In genomic region chr10:131928248-131929095, GRCh38 we compare ENCODE assay signal across 9 cellular contexts. TPM values are rescaled to one million over a fixed set of nuclear protein-coding genes. Genes with fewer than 3 reads are reported as not detected.
DNase-seq lines count a peak whose midpoint lies in the region; ATAC-seq and TF ChIP-seq lines count a peak whose summit lies in the region.
"Had no signal": no experiment of that assay in that cellular context is flagged by ENCODE, and none has a peak within 500 bp of the region (broad histone marks: within the 10 kb centered on the region; RNA-seq: fewer than 3 reads in every experiment).

No MANE protein-coding gene starts in this region.

- peak overlapping the region in 1 of 12 donors; percentile 19 for H3K4me3 ChIP-seq in heart left ventricle
- H3K4me3 ChIP-seq in left lung = no peak overlapping the region
- H3K4me3 ChIP-seq: ascending aorta had no signal

- peak in 1 of 4 donors; percentile 30 for ATAC-seq in heart left ventricle
- ATAC-seq in left ventricle myocardium superior = no peak
- peak; percentile 76 for ATAC-seq in HG03175 (IDR thresholded peaks at IDR 0.05; ENCODE audit: unreplicated experiment)
- ATAC-seq in natural killer cell treated with Interleukin-12 subunit alpha and Interleukin-12 subunit beta and Interleukin-15 and Interleukin-18, amount 100 ng/mL, for 72 hours = peak; percentile 87 to 93
- ATAC-seq in left lung = no peak

- peak overlapping the region; percentile 71 for H3K4me3 Mint-ChIP-seq in natural killer cell treated with Interleukin-12 subunit alpha and Interleukin-12 subunit beta and Interleukin-15 and Interleukin-18, amount 100 ng/mL, for 72 hours

- peaks cover 12% of the 10 kb centered on the region for H3K36me3 Mint-ChIP-seq in natural killer cell treated with Interleukin-12 subunit alpha and Interleukin-12 subunit beta and Interleukin-15 and Interleukin-18, amount 100 ng/mL, for 72 hours

- no peak for TF ChIP-seq CTCF in heart left ventricle (IDR thresholded peaks at IDR 0.05)
- TF ChIP-seq CTCF in left lung (IDR thresholded peaks at IDR 0.05) = no peak

- no peak for DNase-seq in heart left ventricle
- DNase-seq in left ventricle myocardium superior = no peak
- peak; percentile 62 for DNase-seq in activated T-cell treated with anti-CD3 and anti-CD28 coated beads for 48 hours (ENCODE audit: low read depth)
- DNase-seq in natural killer cell treated with Interleukin-12 subunit alpha and Interleukin-12 subunit beta and Interleukin-15 and Interleukin-18, amount 100 ng/mL, for 72 hours (ENCODE audit: low spot score) = peak; percentile 85
- DNase-seq in EL = no peak
- no peak for DNase-seq in HUDEP-2 (lab: John Stamatoyannopoulos, UW; ENCODE audit: unreplicated experiment in 76 of 76)
- no peak for DNase-seq in left lung

- H3K9me3 Mint-ChIP-seq in natural killer cell treated with Interleukin-12 subunit alpha and Interleukin-12 subunit beta and Interleukin-15 and Interleukin-18, amount 100 ng/mL, for 72 hours = no peaks in the 10 kb centered on the region

- H3K4me1 Mint-ChIP-seq in natural killer cell treated with Interleukin-12 subunit alpha and Interleukin-12 subunit beta and Interleukin-15 and Interleukin-18, amount 100 ng/mL, for 72 hours (ENCODE audit: low read depth in 2 of 2) = peaks cover 59 to 60% of the 10 kb centered on the region in 2 donors

- H3K9me3 ChIP-seq in heart left ventricle (peaks cover 0 to 19% (median 3%) of the 10 kb centered on the region in 12 donors), left lung (peaks cover 0 to 6% of the 10 kb centered on the region in 2 donors)

- WGBS in heart left ventricle, 4 donors = 50 to 57% (median 55%) methylated on average over 18 of the region's 18 CpGs

- H3K27me3 Mint-ChIP-seq in natural killer cell treated with Interleukin-12 subunit alpha and Interleukin-12 subunit beta and Interleukin-15 and Interleukin-18, amount 100 ng/mL, for 72 hours = no peaks in the 10 kb centered on the region

- H3K27ac Mint-ChIP-seq in natural killer cell treated with Interleukin-12 subunit alpha and Interleukin-12 subunit beta and Interleukin-15 and Interleukin-18, amount 100 ng/mL, for 72 hours = peak overlapping the region; percentile 50 to 81

- H3K27ac ChIP-seq in heart left ventricle = peak overlapping the region in 10 of 12 donors; percentile 16 to 54 (median 38)
- H3K27ac ChIP-seq in left lung = peak overlapping the region in 1 of 2 donors; percentile 50
- H3K27ac ChIP-seq: ascending aorta had no signal

- H3K36me3 ChIP-seq in heart left ventricle (no peaks in the 10 kb centered on the region), left lung (no peaks in the 10 kb centered on the region)
- H3K36me3 ChIP-seq: ascending aorta had no signal

- TF ChIP-seq POLR2A in heart left ventricle (IDR thresholded peaks at IDR 0.05) = no peak

- intact Hi-C loops in heart left ventricle (cut with DNase I) = no loop called here
- intact Hi-C loops in left ventricle myocardium superior (cut with micrococcal nuclease) = no loop called here
- intact Hi-C loops in left lung (cut with DNase I) = no loop called here

- H3K4me1 ChIP-seq in heart left ventricle (peaks cover 3 to 84% (median 51%) of the 10 kb centered on the region in 12 donors), left lung (peaks cover 9 to 54% of the 10 kb centered on the region in 2 donors)

- no peaks in the 10 kb centered on the region for H3K27me3 ChIP-seq in heart left ventricle
- H3K27me3 ChIP-seq in left lung = no peaks in the 10 kb centered on the region
- H3K27me3 ChIP-seq: ascending aorta had no signal

RNA-seq across cellular contexts. Expression of gene PPP2R2D, which starts 27.7 kb away (rescaled TPM):
- 10 to 100 TPM; 29.4 to 43.4 (median 37.3) TPM for total RNA-seq in heart left ventricle
- 10 to 100 TPM; 34.4 to 34.9 TPM for polyA plus RNA-seq in heart left ventricle
- total RNA-seq in left ventricle myocardium superior = 43.1 TPM
- 10 to 100 TPM; 27.0 to 47.4 TPM for total RNA-seq in natural killer cell treated with Interleukin-12 subunit alpha and Interleukin-12 subunit beta and Interleukin-15 and Interleukin-18, amount 100 ng/mL, for 72 hours
- total RNA-seq in left lung = 10 to 100 TPM; 22.7 to 24.3 TPM

RNA-seq across cellular contexts. Expression of gene BNIP3, which starts 53.3 kb away (rescaled TPM):
- total RNA-seq in heart left ventricle (100 to 1,000 TPM in 8 of 9 donors, 10 to 100 TPM in 1; 97.1 to 711 (median 130) TPM), left ventricle myocardium superior (142 TPM), left lung (10 to 100 TPM; 25.7 to 29.3 TPM)
- polyA plus RNA-seq in heart left ventricle = 100 to 1,000 TPM in 1 of 2 donors, 10 to 100 TPM in 1; 48.1 to 119 TPM
- total RNA-seq in natural killer cell treated with Interleukin-12 subunit alpha and Interleukin-12 subunit beta and Interleukin-15 and Interleukin-18, amount 100 ng/mL, for 72 hours = 10 to 100 TPM; 20.5 to 82.2 TPM

Comparison
In these comparisons a context has a peak if more than half of its experiments do, and no peak if none do; other contexts are left out.
1. ATAC-seq: peak in HG03175 (single experiment) and natural killer cell treated with Interleukin-12 subunit alpha and Interleukin-12 subunit beta and Interleukin-15 and Interleukin-18, amount 100 ng/mL, for 72 hours (2 of 2); none in left ventricle myocardium superior (single experiment) and left lung (single experiment).
2. DNase-seq: peak in activated T-cell treated with anti-CD3 and anti-CD28 coated beads for 48 hours (single experiment) and natural killer cell treated with Interleukin-12 subunit alpha and Interleukin-12 subunit beta and Interleukin-15 and Interleukin-18, amount 100 ng/mL, for 72 hours (single experiment); none in heart left ventricle (0 of 5), left ventricle myocardium superior (single experiment), EL (single experiment), HUDEP-2 (0 of 76) and left lung (0 of 2).